Comparison of ENCODE assay signal across 8 cellular contexts in the genomic region with DNA sequence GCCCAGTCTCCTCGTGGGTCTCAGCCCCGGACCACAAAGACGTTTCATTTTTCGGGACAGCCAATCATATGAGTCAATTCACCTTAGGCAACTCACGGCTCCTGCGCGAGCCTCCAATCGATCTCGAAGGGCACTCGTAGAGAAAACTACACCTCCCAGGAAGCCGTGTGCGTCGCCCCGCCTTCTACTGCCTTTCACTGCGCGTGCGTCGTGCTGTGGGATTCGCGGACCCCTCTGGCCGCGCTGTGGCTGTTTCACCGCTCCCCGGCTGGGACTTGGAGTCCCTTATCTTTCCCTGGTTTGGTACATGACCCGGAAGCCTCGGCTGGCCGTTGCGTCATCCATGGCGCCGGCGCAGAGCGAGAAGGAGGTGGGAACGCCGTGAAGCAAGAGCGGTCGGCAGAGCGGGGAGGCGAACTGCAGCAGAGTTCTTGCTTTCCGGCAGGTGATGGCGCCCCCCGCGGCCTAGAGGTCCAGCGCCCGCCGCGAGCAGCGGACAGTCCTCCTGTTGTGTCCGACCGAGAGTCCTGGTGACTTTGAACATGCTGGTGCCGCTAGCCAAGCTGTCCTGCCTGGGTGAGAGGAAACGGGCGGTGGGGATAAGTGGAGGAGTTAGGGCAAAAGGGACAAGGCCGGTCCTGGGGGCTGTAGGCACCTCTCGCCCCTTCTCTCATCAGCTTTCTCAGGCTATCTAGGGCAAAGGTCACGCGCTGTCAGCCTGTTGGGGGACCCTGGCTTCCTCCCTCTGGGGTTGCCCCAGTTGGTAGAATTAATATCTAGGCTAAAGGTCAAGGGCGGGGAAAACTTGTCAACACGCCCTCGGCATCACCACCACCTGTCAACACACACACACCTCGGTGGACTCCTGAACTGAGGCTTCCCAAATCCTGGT. TPM values are rescaled to one million over a fixed set of nuclear protein-coding genes. Genes with fewer than 3 reads are reported as not detected.
A peak's percentile ranks its signal among the peaks of the same experiment; 100 is the strongest.
DNase-seq lines count a peak whose midpoint lies in the region; ATAC-seq and TF ChIP-seq lines count a peak whose summit lies in the region.

A gene (plus strand): TSS at position 382 of the 892 bp plus-strand sequence. CDS start 161 bp downstream, at position 543.

- H3K36me3 Mint-ChIP-seq in immature natural killer cell, result no peaks in the 10 kb centered on the region

- peak; percentile 54 for TF ChIP-seq CTCF in AG10803 (conservative IDR thresholded peaks at IDR 0.05; ENCODE audit: low read length)

- peaks cover 9 to 17% (median 9%) of the 10 kb centered on the region in 3 donors for H3K27me3 Mint-ChIP-seq in immature natural killer cell (ENCODE audit: low read depth in 3 of 3)

- peaks cover 20 to 29% of the 10 kb centered on the region in 2 donors for H3K4me1 Mint-ChIP-seq in immature natural killer cell

- ATAC-seq in GM19023 (IDR thresholded peaks at IDR 0.05; ENCODE audit: unreplicated experiment) (peak; percentile 84), HG03280 (IDR thresholded peaks at IDR 0.05; ENCODE audit: unreplicated experiment) (peak; percentile 85)

- peak within 1 kb of the TSS; percentile 98 for H3K4me3 ChIP-seq in AG10803 (ENCODE audit: low read length)

- peak within 1 kb of the TSS; percentile 86 to 100 (median 96) for H3K4me3 Mint-ChIP-seq in immature natural killer cell

- H3K9me3 Mint-ChIP-seq in immature natural killer cell, result no peaks in the 10 kb centered on the region

- DNase-seq in AG10803 (ENCODE audit: low read depth) (peak; percentile 99), NCI-H345 (lab: John Stamatoyannopoulos, UW) (peak; percentile 97), immature natural killer cell (peak; percentile 97 to 99 (median 98)), smooth muscle cell of the brain vasculature (ENCODE audit: low read depth, low spot score) (peak; percentile 99)
- peak; percentile 94 to 97 (median 96) for DNase-seq in activated CD4-positive, CD25-positive, alpha-beta regulatory T cell (lab: John Stamatoyannopoulos, UW)
- DNase-seq in central memory CD4-positive, alpha-beta T cell, result peak; percentile 98

- peak within 1 kb of the TSS; percentile 94 to 99 (median 98) for H3K27ac Mint-ChIP-seq in immature natural killer cell

RNA-seq across cellular contexts. Expression of the gene that starts here (rescaled TPM):
- 10 to 100 TPM in 1 of 3 donors, 1 to 10 TPM in 2; 7.3 to 12.1 (median 7.8) TPM for polyA plus RNA-seq in immature natural killer cell

Comparison
In these comparisons a context has a peak if more than half of its experiments do, and no peak if none do; other contexts are left out.
1. Peak in every context shown above with its lines: DNase-seq, ATAC-seq and H3K4me3 ChIP-seq.